7 cellular contexts compared by ENCODE assay signal in the genomic region with DNA sequence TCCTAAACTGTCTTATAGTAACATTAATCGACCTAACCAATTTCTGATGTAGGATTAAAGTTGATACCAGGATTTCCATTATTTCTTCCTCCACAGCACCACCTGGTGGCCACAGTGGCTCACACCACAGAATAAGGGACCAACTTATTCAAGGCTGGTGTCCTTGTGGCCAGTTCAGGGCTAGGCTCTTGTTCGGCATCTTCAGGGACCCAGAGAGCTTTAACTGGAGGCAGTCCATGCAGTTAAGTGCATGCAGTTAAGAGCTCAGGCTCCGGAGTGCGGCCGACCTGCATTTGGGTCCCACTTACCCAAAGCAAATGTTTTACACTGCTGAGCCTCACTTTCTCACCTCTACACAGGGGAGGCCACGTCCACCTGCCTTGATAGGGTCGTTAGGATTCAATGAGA. TPM values are rescaled to one million over a fixed set of nuclear protein-coding genes. Genes with fewer than 3 reads are reported as not detected.
A peak's percentile ranks its signal among the peaks of the same experiment; 100 is the strongest.
DNase-seq lines count a peak whose midpoint lies in the region; ATAC-seq, FAIRE-seq and TF ChIP-seq lines count a peak whose summit lies in the region.

No MANE protein-coding gene starts in this region.

- peak overlapping the region; percentile 66 for H3K27ac Mint-ChIP-seq in T-helper 2 cell treated with Interferon-gamma antibody and Interleukin-4, amounts not matched to agents 5 μg/mL and 100 μg/mL, for 36 hours

- no peaks in the 10 kb centered on the region for H3K36me3 ChIP-seq in right atrium auricular region

- DNase-seq in GM18507 (ENCODE audit: extremely low spot score, insufficient read length, low read depth) (peak; percentile 58), NCI-H1417 (lab: John Stamatoyannopoulos, UW) (peak; percentile 71 to 92 (median 91)), amniotic stem cell (lab: John Stamatoyannopoulos, UW) (peak; percentile 3), right atrium auricular region (ENCODE audit: low spot score) (peak; percentile 84), sciatic nerve (ENCODE audit: low spot score) (peak; percentile 86), GOT3 (lab: John Stamatoyannopoulos, UW) (no peak)
- peak; percentile 61 for DNase-seq in T-helper 2 cell treated with Interferon-gamma antibody and Interleukin-4, amounts not matched to agents 5 μg/mL and 100 μg/mL, for 36 hours (ENCODE audit: low spot score)

- H3K27me3 Mint-ChIP-seq in T-helper 2 cell treated with Interferon-gamma antibody and Interleukin-4, amounts not matched to agents 5 μg/mL and 100 μg/mL, for 36 hours (ENCODE audit: low read depth), result no peaks in the 10 kb centered on the region

- no peaks in the 10 kb centered on the region for H3K9me3 Mint-ChIP-seq in T-helper 2 cell treated with Interferon-gamma antibody and Interleukin-4, amounts not matched to agents 5 μg/mL and 100 μg/mL, for 36 hours

- peaks cover 0 to 25% of the 10 kb centered on the region in 2 donors for H3K4me1 ChIP-seq in right atrium auricular region

- peak; percentile 92 for FAIRE-seq in GM18507 (lab: Jason Lieb, UNC)

- peaks cover 74% of the 10 kb centered on the region for H3K36me3 Mint-ChIP-seq in T-helper 2 cell treated with Interferon-gamma antibody and Interleukin-4, amounts not matched to agents 5 μg/mL and 100 μg/mL, for 36 hours (ENCODE audit: low read depth)

- H3K4me3 Mint-ChIP-seq in T-helper 2 cell treated with Interferon-gamma antibody and Interleukin-4, amounts not matched to agents 5 μg/mL and 100 μg/mL, for 36 hours, result no peak overlapping the region

- TF ChIP-seq CTCF in right atrium auricular region (IDR thresholded peaks at IDR 0.05), result peak; percentile 78 to 92

- no peaks in the 10 kb centered on the region for H3K27me3 ChIP-seq in right atrium auricular region

- H3K4me3 ChIP-seq in right atrium auricular region, result no peak overlapping the region

- H3K9me3 ChIP-seq in right atrium auricular region, result no peaks in the 10 kb centered on the region

- intact Hi-C loops in sciatic nerve (cut with DNase I), result loop anchor here (10.0 kb wide), 1 partner anchor 112 kb away; no protein-coding TSS in a partner anchor

- no peak overlapping the region for H3K27ac ChIP-seq in right atrium auricular region

- peak; percentile 73 for ATAC-seq in sciatic nerve

- peaks cover 14% of the 10 kb centered on the region for H3K4me1 Mint-ChIP-seq in T-helper 2 cell treated with Interferon-gamma antibody and Interleukin-4, amounts not matched to agents 5 μg/mL and 100 μg/mL, for 36 hours (ENCODE audit: low read depth)

RNA-seq across cellular contexts. Expression of a gene that starts 42.0 kb away (rescaled TPM):
- total RNA-seq in right atrium auricular region (1 to 10 TPM in 1 of 2 donors, under 1 TPM in 1; 0.55 to 1.4 TPM), sciatic nerve (1.6 TPM)
